ENCODE assay signal across 1 cellular context in genomic region chr16:2267913-2268666, GRCh38.
TF ChIP-seq lines count a peak whose summit lies in the region.

RNPS1 (minus strand) TSS chr16:2268126; CDS start chr16:2264643, 3,483 bp downstream.

TF ChIP-seq in K562, 482 proteins besides CTCF, POLR2A, EP300 and RAD21 (continued from another document and continues in another):
- TF ChIP-seq ZBTB40 (IDR thresholded peaks at IDR 0.05), result peak; percentile 88
- no peak for TF ChIP-seq ZBTB40 (CRISPR knock-in tag; IDR thresholded peaks at IDR 0.05)
- TF ChIP-seq ZNF511 (CRISPR knock-in tag; IDR thresholded peaks at IDR 0.05), result peak; percentile 90
- TF ChIP-seq XRCC5 (IDR thresholded peaks at IDR 0.05; ENCODE audit: low read depth, low read length), result 0 out of 2 replicates have a peak, but pooled peaks have one; percentile 70
- peak; percentile 99 for TF ChIP-seq ZFX (CRISPR knock-in tag; IDR thresholded peaks at IDR 0.05)
- TF ChIP-seq CBFA2T3 (IDR thresholded peaks at IDR 0.05), result peak; percentile 11; the same call in 1 of the 2 replicates
- peak; percentile 25; the same call in 1 of the 2 replicates for TF ChIP-seq ZBTB43 (CRISPR knock-in tag; IDR thresholded peaks at IDR 0.05)
- no peak; the same call in none of the 2 replicates for TF ChIP-seq ZBTB33 (CRISPR knock-in tag; IDR thresholded peaks at IDR 0.05)
- TF ChIP-seq TFAM (CRISPR knock-in tag; conservative IDR thresholded peaks at IDR 0.05), result no peak
- TF ChIP-seq ARID2 (IDR thresholded peaks at IDR 0.05), result no peak
- TF ChIP-seq MLLT1 (IDR thresholded peaks at IDR 0.05), result peak; percentile 46 to 88; a peak in 3 of 4 replicates
- TF ChIP-seq RUNX1 (IDR thresholded peaks at IDR 0.05; ENCODE audit: low read depth), result no peak
- peak; percentile 89 for TF ChIP-seq ZNF395 (CRISPR knock-in tag; IDR thresholded peaks at IDR 0.05)
- TF ChIP-seq CEBPG (CRISPR knock-in tag; IDR thresholded peaks at IDR 0.05), result peak; percentile 80
- peak; percentile 85 to 86 for TF ChIP-seq CEBPG (tag; conservative IDR thresholded peaks at IDR 0.05 in 1 of 2, IDR thresholded peaks at IDR 0.05 in 1 of 2)
- 0 out of 2 replicates have a peak, but pooled peaks have one; percentile 39 for TF ChIP-seq GATAD2A (IDR thresholded peaks at IDR 0.05)
- no peak for TF ChIP-seq USF2 (CRISPR knock-in tag; IDR thresholded peaks at IDR 0.05)
- peak; percentile 87 for TF ChIP-seq PML (IDR thresholded peaks at IDR 0.05; ENCODE audit: low read length)
- TF ChIP-seq ZNF780A (CRISPR knock-in tag; IDR thresholded peaks at IDR 0.05), result no peak
- TF ChIP-seq NFIC (IDR thresholded peaks at IDR 0.05), result peak; percentile 71
- TF ChIP-seq ZNF318 (IDR thresholded peaks at IDR 0.05; ENCODE audit: borderline replicate concordance in 1 of 2, low read depth in 1 of 2), result peak in 1 of 2 experiments; percentile 98; a peak in 2 of 4 replicates
